16 cellular contexts compared by ENCODE assay signal in the genomic region with DNA sequence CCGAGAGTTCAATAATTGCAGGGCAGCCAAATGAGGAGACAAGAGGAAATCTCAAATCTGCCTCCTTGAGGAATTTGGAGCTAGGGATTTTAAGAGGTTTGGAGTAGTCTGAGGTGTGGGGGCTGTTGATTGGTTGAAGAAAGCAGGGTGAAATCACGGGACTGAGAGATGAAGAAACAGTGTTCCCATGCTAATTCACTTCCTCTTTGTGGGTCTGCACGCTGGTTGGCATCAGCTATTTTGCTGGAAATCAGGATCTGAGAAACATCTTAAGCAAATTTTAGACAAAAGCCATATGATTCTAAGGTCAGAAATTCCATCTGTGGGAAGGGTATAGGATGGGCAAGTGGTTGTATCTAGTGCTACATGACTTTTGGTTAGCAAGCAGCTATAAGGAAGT.
A peak's percentile ranks its signal among the peaks of the same experiment; 100 is the strongest.
DNase-seq lines count a peak whose midpoint lies in the region; ATAC-seq, FAIRE-seq and TF ChIP-seq lines count a peak whose summit lies in the region.
"Had no signal": no experiment of that assay in that cellular context is flagged by ENCODE, and none has a peak within 500 bp of the region (broad histone marks: within the 10 kb centered on the region; RNA-seq: fewer than 3 reads in every experiment).

No MANE protein-coding gene starts in this region.

- no peaks in the 10 kb centered on the region for H3K4me1 ChIP-seq in GM23338 (ENCODE audit: insufficient read depth)
- no peaks in the 10 kb centered on the region for H3K4me1 ChIP-seq in GM12878 (ENCODE audit: control insufficient read depth, insufficient read depth, low read length)
- no peaks in the 10 kb centered on the region for H3K4me1 ChIP-seq in testis
- H3K4me1 ChIP-seq in thyroid gland: no peaks in the 10 kb centered on the region
- H3K4me1 ChIP-seq: BLaER1, HAP-1 had no signal

- H3K4me3 ChIP-seq in GM23338: no peak overlapping the region
- H3K4me3 ChIP-seq in GM12878: no peak overlapping the region
- H3K4me3 ChIP-seq in testis: no peak overlapping the region
- no peak overlapping the region for H3K4me3 ChIP-seq in thyroid gland (replicated peaks in 1 of 3)
- H3K4me3 ChIP-seq: BLaER1, HAP-1, SK-N-MC had no signal

- TF ChIP-seq POLR2A in GM12878 (IDR thresholded peaks at IDR 0.05; ENCODE audit: low read depth, low read length) (no peak), testis (IDR thresholded peaks at IDR 0.05) (no peak), thyroid gland (IDR thresholded peaks at IDR 0.05) (no peak)

- H4K20me1 ChIP-seq in GM23338 (replicated peaks; ENCODE audit: insufficient read depth) (0 out of 2 replicates have a peak, but pooled peaks cover 3% of the 10 kb centered on the region), GM12878 (ENCODE audit: control insufficient read depth, insufficient read depth) (no peaks in the 10 kb centered on the region)
- H4K20me1 ChIP-seq: BLaER1 had no signal

- no peaks in the 10 kb centered on the region for H3K36me3 ChIP-seq in GM23338 (ENCODE audit: insufficient read depth)
- no peaks in the 10 kb centered on the region for H3K36me3 ChIP-seq in GM12878 (ENCODE audit: control insufficient read depth in 2 of 2, insufficient read depth in 2 of 2, low read length in 1 of 2)
- H3K36me3 ChIP-seq in testis (ENCODE audit: low read depth, missing control alignments): no peaks in the 10 kb centered on the region
- no peaks in the 10 kb centered on the region for H3K36me3 ChIP-seq in thyroid gland
- H3K36me3 ChIP-seq: BLaER1, HAP-1 had no signal

- no peaks in the 10 kb centered on the region for H3K9me3 ChIP-seq in GM12878 (replicated peaks; ENCODE audit: control insufficient read depth, insufficient read depth, low read length)
- no peaks in the 10 kb centered on the region for H3K9me3 ChIP-seq in testis
- no peaks in the 10 kb centered on the region for H3K9me3 ChIP-seq in thyroid gland
- H3K9me3 ChIP-seq: BLaER1, HAP-1 had no signal

- no peak overlapping the region for H3K4me3 Mint-ChIP-seq in GM23338
- H3K4me3 Mint-ChIP-seq: T-cell had no signal

- ATAC-seq in GM23338 (no peak; the same call in 2 of the 3 replicates), GM12878 (no peak), GM21381 (IDR thresholded peaks at IDR 0.05; ENCODE audit: unreplicated experiment) (no peak)
- ATAC-seq: T-cell had no signal

- peak; percentile 16 for DNase-seq in GM23338 (ENCODE audit: low spot score)
- peak; percentile 82 for DNase-seq in MV-4-11 (lab: John Stamatoyannopoulos, UW)
- DNase-seq in GM12878 (ENCODE audit: low read depth, low spot score): no peak
- peak; percentile 23 for DNase-seq in testis
- DNase-seq in cortex of kidney (lab: John Stamatoyannopoulos, UW): no peak
- DNase-seq in thyroid gland: no peak
- DNase-seq: NCI-H1417, NCI-H1930, NCI-H510A, NCI-H82, T-cell had no signal

- H3K27ac ChIP-seq in GM23338 (ENCODE audit: low read depth): no peak overlapping the region
- no peak overlapping the region for H3K27ac ChIP-seq in GM12878 (ENCODE audit: control insufficient read depth, insufficient read depth)
- no peak overlapping the region for H3K27ac ChIP-seq in testis
- H3K27ac ChIP-seq in thyroid gland: no peak overlapping the region
- H3K27ac ChIP-seq: BLaER1, RWPE1, SK-N-MC had no signal

- H3K9ac ChIP-seq in GM12878 (ENCODE audit: control insufficient read depth, insufficient read depth, low read length): no peak overlapping the region
- H3K9ac ChIP-seq: BLaER1 had no signal

- H3K9me3 Mint-ChIP-seq in GM23338: no peaks in the 10 kb centered on the region; the same call in 2 of the 3 replicates
- H3K9me3 Mint-ChIP-seq: T-cell had no signal

- H3K27me3 Mint-ChIP-seq in GM23338 (ENCODE audit: insufficient read depth, low read depth, poor library complexity): no peaks in the 10 kb centered on the region

- 33% methylated on average over 3 of the region's 3 CpGs for WGBS in GM12878 (ENCODE audit: insufficient coverage, insufficient replicate concordance, low lambda C conversion rate, missing lambda C conversion rate)
- 80 to 81% methylated on average over 3 of the region's 3 CpGs for WGBS in testis, 2 donors
- WGBS in thyroid gland, 2 donors: 46 to 60% methylated on average over 3 of the region's 3 CpGs

- RAD21 ChIA-PET in GM12878 (lab: Charles Lee; ENCODE audit: unreplicated experiment): no interaction called here

- H3K27ac Mint-ChIP-seq in GM23338: no peak overlapping the region
- H3K27ac Mint-ChIP-seq: T-cell had no signal

- H3K4me1 Mint-ChIP-seq in GM23338: no peaks in the 10 kb centered on the region
- H3K4me1 Mint-ChIP-seq: T-cell had no signal

- FAIRE-seq in GM12878 (lab: Jason Lieb, UNC): no peak

- H3K79me2 ChIP-seq in GM23338 (replicated peaks; ENCODE audit: insufficient read depth) (no peaks in the 10 kb centered on the region), GM12878 (ENCODE audit: control insufficient read depth, insufficient read depth, low read length) (no peaks in the 10 kb centered on the region)

- no TSS peak for BruUV-seq in GM12878 (replicated peaks; lab: Mats Ljungman, UMichigan)

- H3K27me3 ChIP-seq in GM23338 (ENCODE audit: insufficient read depth) (no peaks in the 10 kb centered on the region), GM12878 (replicated peaks in 1 of 2; ENCODE audit: control insufficient read depth in 2 of 2, insufficient read depth in 2 of 2, low read length in 1 of 2) (no peaks in the 10 kb centered on the region), testis (no peaks in the 10 kb centered on the region), thyroid gland (no peaks in the 10 kb centered on the region)
- H3K27me3 ChIP-seq: BLaER1 had no signal

- intact Hi-C loops in GM12878 (cut with micrococcal nuclease; ENCODE audit: unreplicated experiment) (no loop called here), testis (cut with DNase I; ENCODE audit: low total_unique reads) (no loop called here), thyroid gland (cut with DNase I) (no loop called here)

- SMC1A ChIA-PET in GM12878 (lab: Charles Lee; ENCODE audit: uncharacterized antibody, unreplicated experiment): no interaction called here

- POLR2A ChIA-PET in GM12878 (lab: Charles Lee): no interaction called here

- TF ChIP-seq RAD21 in GM12878 (IDR thresholded peaks at IDR 0.05; ENCODE audit: insufficient read depth, low read depth, low read length): no peak

- H2AFZ ChIP-seq in GM23338 (0 out of 2 replicates have a peak overlapping the region, but pooled peaks have one; percentile 53), GM12878 (ENCODE audit: control insufficient read depth, low read depth, low read length) (no peak overlapping the region)

- H3F3A ChIP-seq in GM23338 (replicated peaks; ENCODE audit: low read depth): no peaks in the 10 kb centered on the region

- no peak for TF ChIP-seq CTCF in GM23338 (conservative IDR thresholded peaks at IDR 0.05; ENCODE audit: low read depth in 2 of 2)
- TF ChIP-seq CTCF in GM12878 (IDR thresholded peaks at IDR 0.05 in 2 of 3, conservative IDR thresholded peaks at IDR 0.05 in 1 of 3; ENCODE audit: control insufficient read depth in 2 of 3, extremely low read depth in 1 of 3, insufficient read depth in 1 of 3, low read depth in 3 of 3, low read length in 3 of 3): no peak
- no peak for TF ChIP-seq CTCF in testis (IDR thresholded peaks at IDR 0.05)
- TF ChIP-seq CTCF in thyroid gland (IDR thresholded peaks at IDR 0.05): no peak

- in situ Hi-C loops in GM12878 (cut with MboI): no loop called here

- no peak for TF ChIP-seq EP300 in GM12878 (IDR thresholded peaks at IDR 0.05; ENCODE audit: borderline replicate concordance in 1 of 2, control insufficient read depth in 1 of 2, low read depth in 2 of 2, low read length in 2 of 2)

- H3K36me3 Mint-ChIP-seq in GM23338 (ENCODE audit: low read depth): no peaks in the 10 kb centered on the region
- H3K36me3 Mint-ChIP-seq: T-cell had no signal

- no peak overlapping the region for H3K4me2 ChIP-seq in GM23338
- H3K4me2 ChIP-seq in GM12878 (ENCODE audit: control insufficient read depth, insufficient read depth): no peak overlapping the region
- H3K4me2 ChIP-seq: BLaER1 had no signal

- CTCF ChIA-PET in GM12878 (lab: Yijun Ruan, JAX): no interaction called here

- no peaks in the 10 kb centered on the region for H3K9me2 ChIP-seq in GM23338 (ENCODE audit: insufficient read depth)

TF ChIP-seq in GM12878, 131 proteins besides CTCF, POLR2A, EP300 and RAD21:
- TF ChIP-seq SPI1 (IDR thresholded peaks at IDR 0.05; ENCODE audit: borderline replicate concordance, insufficient read depth, low read depth, low read length): peak; percentile 42; the same call in 1 of the 2 replicates
- no peak for TF ChIP-seq FOXK2 (IDR thresholded peaks at IDR 0.05)
- TF ChIP-seq RUNX3 (IDR thresholded peaks at IDR 0.05; ENCODE audit: low read length): no peak
- TF ChIP-seq SMAD5 (IDR thresholded peaks at IDR 0.05; ENCODE audit: low read depth): no peak

Comparison
In these comparisons a context has a peak if more than half of its experiments do, and no peak if none do; other contexts are left out.
1. DNase-seq: peak in GM23338 (single experiment), MV-4-11 (single experiment) and testis (single experiment); none in GM12878 (single experiment), cortex of kidney (single experiment) and thyroid gland (0 of 2).